1 cellular context compared by ENCODE assay signal in the genomic region with DNA sequence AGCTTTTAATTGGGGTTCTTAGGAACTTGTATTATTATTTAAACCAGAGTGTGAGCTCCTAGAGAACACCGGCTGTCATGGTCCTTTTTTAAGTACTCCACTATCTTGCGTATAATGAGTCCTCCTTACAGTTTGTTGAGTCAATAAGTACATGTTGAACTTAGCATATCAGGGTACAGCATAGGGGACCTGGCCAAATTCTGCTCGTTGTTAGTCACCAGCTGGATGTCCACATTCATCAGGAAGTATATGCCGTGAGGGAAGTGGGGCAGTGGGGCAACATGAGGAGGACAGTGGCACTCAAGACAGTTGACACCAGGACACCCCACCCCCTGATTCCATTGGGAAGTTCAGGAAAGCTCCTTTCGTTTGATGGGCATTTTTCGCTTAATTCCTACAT.
TF ChIP-seq lines count a peak whose summit lies in the region.

No MANE protein-coding gene starts in this region.

TF ChIP-seq in IMR-90, 13 proteins besides CTCF, POLR2A, EP300 and RAD21:
- TF ChIP-seq SMC3 (IDR thresholded peaks at IDR 0.05; ENCODE audit: low read depth, low read length) (no peak), BHLHE40 (IDR thresholded peaks at IDR 0.05; ENCODE audit: low read depth, low read length) (no peak), MAZ (IDR thresholded peaks at IDR 0.05; ENCODE audit: borderline replicate concordance, low read depth, low read length) (no peak), RFX5 (IDR thresholded peaks at IDR 0.05; ENCODE audit: low read depth, low read length) (no peak), MAFK (IDR thresholded peaks at IDR 0.05; ENCODE audit: low read depth, low read length) (no peak), ELK1 (IDR thresholded peaks at IDR 0.05; ENCODE audit: borderline replicate concordance, low read depth, low read length) (no peak), CHD1 (IDR thresholded peaks at IDR 0.05; ENCODE audit: low read depth, low read length) (no peak), NFE2L2 (IDR thresholded peaks at IDR 0.05; ENCODE audit: low read depth, low read length) (no peak), FOS (IDR thresholded peaks at IDR 0.05; ENCODE audit: low read depth, low read length) (no peak), MXI1 (IDR thresholded peaks at IDR 0.05; ENCODE audit: borderline replicate concordance, low read depth, low read length) (no peak)
- TF ChIP-seq, protein P1, sequence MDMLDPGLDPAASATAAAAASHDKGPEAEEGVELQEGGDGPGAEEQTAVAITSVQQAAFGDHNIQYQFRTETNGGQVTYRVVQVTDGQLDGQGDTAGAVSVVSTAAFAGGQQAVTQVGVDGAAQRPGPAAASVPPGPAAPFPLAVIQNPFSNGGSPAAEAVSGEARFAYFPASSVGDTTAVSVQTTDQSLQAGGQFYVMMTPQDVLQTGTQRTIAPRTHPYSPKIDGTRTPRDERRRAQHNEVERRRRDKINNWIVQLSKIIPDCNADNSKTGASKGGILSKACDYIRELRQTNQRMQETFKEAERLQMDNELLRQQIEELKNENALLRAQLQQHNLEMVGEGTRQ (IDR thresholded peaks at IDR 0.05; ENCODE audit: low read depth, low read length) = no peak
TF ChIP-seq in IMR-90: peak in this region for 0.
